In genomic region chr12:112535017-112535416, GRCh38 we compare ENCODE assay signal across 29 cellular contexts.
"Had no signal": no experiment of that assay in that cellular context is flagged by ENCODE, and none has a peak within 500 bp of the region (broad histone marks: within the 10 kb centered on the region; RNA-seq: fewer than 3 reads in every experiment).

No MANE protein-coding gene starts in this region.

- H3K9me3 Mint-ChIP-seq: naive thymus-derived CD8-positive, alpha-beta T cell; natural killer cell treated with Interleukin-12 subunit alpha and Interleukin-12 subunit beta and Interleukin-15 and Interleukin-18, amount 100 ng/mL, for 72 hours; nephron progenitor cell; neural crest cell; stimulated activated effector memory CD8-positive, alpha-beta T cell treated with anti-CD3 and anti-CD28 coated beads, Interleukin-12 subunit alpha, Interleukin-12 subunit beta, amount 100 ng/mL, for 72 hours; stimulated activated naive B cell treated with anti-CD40 and anti-IgM and Interleukin-4, amounts not matched to agents 10 μg/mL and 1 μg/mL and 100 μg/mL, for 72 hours; stimulated activated naive CD8-positive, alpha-beta T cell treated with anti-CD3 and anti-CD28 coated beads, Interleukin-15, Interleukin-2, amounts not matched to agents 100 ng/mL and 50 ng/mL, for 24 hours had no signal

- H3K4me1 ChIP-seq: parathyroid adenoma, psoas muscle, right lobe of liver, sigmoid colon, stomach, thyroid gland, tibial nerve, upper lobe of right lung, uterus had no signal

- DNase-seq: naive thymus-derived CD8-positive, alpha-beta T cell; nephron progenitor cell; occipital lobe; ovary; posterior cingulate gyrus; psoas muscle; right cardiac atrium; right lobe of liver; sigmoid colon; small intestine; stimulated activated CD4-positive, alpha-beta T cell treated with anti-CD3 and anti-CD28 coated beads, Interleukin-15, amount 100 ng/mL, for 24 hours; stimulated activated CD4-positive, alpha-beta T cell treated with anti-CD3 and anti-CD28 coated beads, Interleukin-2, amount 100 ng/mL, for 24 hours; stimulated activated CD4-positive, alpha-beta T cell treated with anti-CD3 and anti-CD28 coated beads, Interleukin-2, amount 100 ng/mL, for 48 hours; stimulated activated CD4-positive, alpha-beta T cell treated with anti-CD3 and anti-CD28 coated beads, Interleukin-4, amount 100 ng/mL, for 24 hours; stimulated activated naive B cell treated with anti-CD40 and anti-IgM and Interleukin-4, amounts not matched to agents 10 μg/mL and 1 μg/mL and 100 μg/mL, for 72 hours; stimulated activated naive CD4-positive, alpha-beta T cell treated with Interleukin-2 at 50 U/mL for 16 hours; stomach; thyroid gland; upper lobe of right lung; uterus had no signal

- H3K4me1 Mint-ChIP-seq: stimulated activated naive B cell treated with anti-CD40 and anti-IgM and Interleukin-4, amounts not matched to agents 10 μg/mL and 1 μg/mL and 100 μg/mL, for 72 hours had no signal

- H3K36me3 Mint-ChIP-seq: naive thymus-derived CD8-positive, alpha-beta T cell; natural killer cell treated with Interleukin-12 subunit alpha and Interleukin-12 subunit beta and Interleukin-15 and Interleukin-18, amount 100 ng/mL, for 72 hours; stimulated activated effector memory CD8-positive, alpha-beta T cell treated with anti-CD3 and anti-CD28 coated beads, Interleukin-12 subunit alpha, Interleukin-12 subunit beta, amount 100 ng/mL, for 72 hours; stimulated activated naive B cell treated with anti-CD40 and anti-IgM and Interleukin-4, amounts not matched to agents 10 μg/mL and 1 μg/mL and 100 μg/mL, for 72 hours; type B pancreatic cell had no signal

- H3K36me3 ChIP-seq: ovary, right lobe of liver, sigmoid colon, stomach, thoracic aorta, thyroid gland, tibial nerve, upper lobe of right lung, uterus had no signal

- H3K9ac ChIP-seq: parathyroid adenoma had no signal

- H3K27ac ChIP-seq: ovary, parathyroid adenoma, psoas muscle, right lobe of liver, sigmoid colon, stomach, thoracic aorta, thyroid gland, tibial nerve, upper lobe of right lung, uterus had no signal

- H3K27me3 ChIP-seq: ovary, right lobe of liver, sigmoid colon, thyroid gland, upper lobe of right lung, uterus had no signal

- FAIRE-seq: small intestine had no signal

- H3K27ac Mint-ChIP-seq: natural killer cell treated with Interleukin-12 subunit alpha and Interleukin-12 subunit beta and Interleukin-15 and Interleukin-18, amount 100 ng/mL, for 72 hours; progenitor cell of endocrine pancreas; stimulated activated effector memory CD8-positive, alpha-beta T cell treated with anti-CD3 and anti-CD28 coated beads, Interleukin-12 subunit alpha, Interleukin-12 subunit beta, amount 100 ng/mL, for 72 hours; stimulated activated naive B cell treated with anti-CD40 and anti-IgM and Interleukin-4, amounts not matched to agents 10 μg/mL and 1 μg/mL and 100 μg/mL, for 72 hours; stimulated activated naive CD8-positive, alpha-beta T cell treated with anti-CD3 and anti-CD28 coated beads, Interleukin-15, Interleukin-2, amounts not matched to agents 100 ng/mL and 50 ng/mL, for 24 hours; type B pancreatic cell had no signal

- H3K4me3 Mint-ChIP-seq: naive thymus-derived CD8-positive, alpha-beta T cell; natural killer cell treated with Interleukin-12 subunit alpha and Interleukin-12 subunit beta and Interleukin-15 and Interleukin-18, amount 100 ng/mL, for 72 hours; nephron progenitor cell; neural crest cell; stimulated activated effector memory CD8-positive, alpha-beta T cell treated with anti-CD3 and anti-CD28 coated beads, Interleukin-12 subunit alpha, Interleukin-12 subunit beta, amount 100 ng/mL, for 72 hours; stimulated activated naive B cell treated with anti-CD40 and anti-IgM and Interleukin-4, amounts not matched to agents 10 μg/mL and 1 μg/mL and 100 μg/mL, for 72 hours; stimulated activated naive CD8-positive, alpha-beta T cell treated with anti-CD3 and anti-CD28 coated beads, Interleukin-15, Interleukin-2, amounts not matched to agents 100 ng/mL and 50 ng/mL, for 24 hours; type B pancreatic cell had no signal

- H3K79me2 ChIP-seq: parathyroid adenoma had no signal

- H3K4me3 ChIP-seq: ovary, psoas muscle, right lobe of liver, sigmoid colon, stomach, thoracic aorta, thyroid gland, tibial nerve, upper lobe of right lung, uterus had no signal

- H3K9me3 ChIP-seq: ovary, psoas muscle, right lobe of liver, sigmoid colon, stomach, thoracic aorta, thyroid gland, upper lobe of right lung, uterus had no signal

- ATAC-seq: naive thymus-derived CD8-positive, alpha-beta T cell; natural killer cell treated with Interleukin-12 subunit alpha and Interleukin-12 subunit beta and Interleukin-15 and Interleukin-18, amount 100 ng/mL, for 72 hours; psoas muscle; stimulated activated effector memory CD8-positive, alpha-beta T cell treated with anti-CD3 and anti-CD28 coated beads, Interleukin-12 subunit alpha, Interleukin-12 subunit beta, amount 100 ng/mL, for 72 hours; stimulated activated naive B cell treated with anti-CD40 and anti-IgM and Interleukin-4, amounts not matched to agents 10 μg/mL and 1 μg/mL and 100 μg/mL, for 72 hours; upper lobe of right lung had no signal

- H3K27me3 Mint-ChIP-seq: type B pancreatic cell had no signal

- H2AFZ ChIP-seq: parathyroid adenoma had no signal
